In genomic region chr3:125147491-125147820, GRCh38 we compare ENCODE assay signal across 20 cellular contexts.
A peak's percentile ranks its signal among the peaks of the same experiment; 100 is the strongest.
DNase-seq lines count a peak whose midpoint lies in the region; ATAC-seq and TF ChIP-seq lines count a peak whose summit lies in the region.
"Had no signal": no experiment of that assay in that cellular context is flagged by ENCODE, and none has a peak within 500 bp of the region (broad histone marks: within the 10 kb centered on the region; RNA-seq: fewer than 3 reads in every experiment).

No MANE protein-coding gene starts in this region.

- peaks cover 3% of the 10 kb centered on the region for H3K27me3 Mint-ChIP-seq in activated naive CD8-positive, alpha-beta T cell treated with anti-CD3 and anti-CD28 coated beads, Interleukin-2, amount 10 ng/mL, durations not matched to agents 7 days and 5 days
- peaks cover 5% of the 10 kb centered on the region for H3K27me3 Mint-ChIP-seq in activated naive CD8-positive, alpha-beta T cell treated with anti-CD3 and anti-CD28 coated beads for 36 hours
- H3K27me3 Mint-ChIP-seq: CD8-positive, alpha-beta memory T cell had no signal

- H3K4me1 Mint-ChIP-seq in activated naive CD8-positive, alpha-beta T cell treated with anti-CD3 and anti-CD28 coated beads, Interleukin-2, amount 10 ng/mL, durations not matched to agents 7 days and 5 days: peaks cover 44% of the 10 kb centered on the region
- H3K4me1 Mint-ChIP-seq in activated naive CD8-positive, alpha-beta T cell treated with anti-CD3 and anti-CD28 coated beads for 36 hours: peaks cover 28% of the 10 kb centered on the region

- H3K36me3 Mint-ChIP-seq in activated naive CD8-positive, alpha-beta T cell treated with anti-CD3 and anti-CD28 coated beads, Interleukin-2, amount 10 ng/mL, durations not matched to agents 7 days and 5 days: no peaks in the 10 kb centered on the region
- H3K36me3 Mint-ChIP-seq in activated naive CD8-positive, alpha-beta T cell treated with anti-CD3 and anti-CD28 coated beads for 36 hours: no peaks in the 10 kb centered on the region
- H3K36me3 Mint-ChIP-seq: CD8-positive, alpha-beta memory T cell had no signal

- peak overlapping the region; percentile 25 for H3K4me3 Mint-ChIP-seq in activated naive CD8-positive, alpha-beta T cell treated with anti-CD3 and anti-CD28 coated beads, Interleukin-2, amount 10 ng/mL, durations not matched to agents 7 days and 5 days
- no peak overlapping the region for H3K4me3 Mint-ChIP-seq in activated naive CD8-positive, alpha-beta T cell treated with anti-CD3 and anti-CD28 coated beads for 36 hours
- H3K4me3 Mint-ChIP-seq: CD8-positive, alpha-beta memory T cell; endodermal cell had no signal

- ATAC-seq in activated naive CD8-positive, alpha-beta T cell treated with anti-CD3 and anti-CD28 coated beads, Interleukin-2, amount 10 ng/mL, durations not matched to agents 7 days and 5 days (ENCODE audit: low read depth): peak; percentile 15
- ATAC-seq in right lobe of liver (peak; percentile 9 to 50 (median 19)), upper lobe of left lung (ENCODE audit: low FRiP score in 2 of 2) (no peak), HG03280 (IDR thresholded peaks at IDR 0.05; ENCODE audit: unreplicated experiment) (no peak)
- ATAC-seq: PC-3 had no signal

- H3K4me3 ChIP-seq in adrenal gland (no peak overlapping the region), right lobe of liver (no peak overlapping the region), upper lobe of left lung (no peak overlapping the region)
- H3K4me3 ChIP-seq: prostate gland had no signal

- no peaks in the 10 kb centered on the region for H3K27me3 ChIP-seq in adrenal gland
- no peaks in the 10 kb centered on the region for H3K27me3 ChIP-seq in right lobe of liver
- no peaks in the 10 kb centered on the region for H3K27me3 ChIP-seq in upper lobe of left lung

- POLR2A ChIA-PET in activated naive CD8-positive, alpha-beta T cell treated with anti-CD3 and anti-CD28 coated beads, Interleukin-2, amount 10 ng/mL, durations not matched to agents 7 days and 5 days (lab: Charles Lee): no interaction called here

- no peak for TF ChIP-seq EP300 in upper lobe of left lung (IDR thresholded peaks at IDR 0.05)

- peak overlapping the region; percentile 59 for H3K27ac Mint-ChIP-seq in activated naive CD8-positive, alpha-beta T cell treated with anti-CD3 and anti-CD28 coated beads, Interleukin-2, amount 10 ng/mL, durations not matched to agents 7 days and 5 days
- H3K27ac Mint-ChIP-seq in activated naive CD8-positive, alpha-beta T cell treated with anti-CD3 and anti-CD28 coated beads for 36 hours: no peak overlapping the region
- H3K27ac Mint-ChIP-seq: endodermal cell had no signal

- no peaks in the 10 kb centered on the region for H3K9me3 Mint-ChIP-seq in activated naive CD8-positive, alpha-beta T cell treated with anti-CD3 and anti-CD28 coated beads, Interleukin-2, amount 10 ng/mL, durations not matched to agents 7 days and 5 days
- no peaks in the 10 kb centered on the region for H3K9me3 Mint-ChIP-seq in activated naive CD8-positive, alpha-beta T cell treated with anti-CD3 and anti-CD28 coated beads for 36 hours
- H3K9me3 Mint-ChIP-seq: CD8-positive, alpha-beta memory T cell; endodermal cell had no signal

- TF ChIP-seq POLR2A in adrenal gland (IDR thresholded peaks at IDR 0.05) (no peak), right lobe of liver (IDR thresholded peaks at IDR 0.05) (no peak), upper lobe of left lung (IDR thresholded peaks at IDR 0.05) (no peak)

- WGBS in adrenal gland, 4 donors: 43 to 69% (median 55%) methylated on average over 6 of the region's 6 CpGs
- WGBS in right lobe of liver (ENCODE audit: insufficient coverage, low coverage, low lambda C conversion rate, missing lambda C conversion rate): 57% methylated on average over 5 of the region's 6 CpGs
- 62 to 68% methylated on average over 5 to 6 of the region's 6 CpGs for WGBS in upper lobe of left lung, 2 donors

- peak overlapping the region in 4 of 5 donors; percentile 15 to 74 (median 57) for H3K27ac ChIP-seq in adrenal gland
- H3K27ac ChIP-seq in right lobe of liver: peak overlapping the region; percentile 3 to 33 (median 21)
- H3K27ac ChIP-seq in upper lobe of left lung: peak overlapping the region; percentile 56 to 79 (median 70)
- H3K27ac ChIP-seq: prostate gland had no signal

- peaks cover 16 to 30% of the 10 kb centered on the region in 2 donors for H3K4me1 ChIP-seq in adrenal gland (replicated peaks in 1 of 2)
- H3K4me1 ChIP-seq in right lobe of liver: peaks cover 0 to 20% (median 5%) of the 10 kb centered on the region in 4 donors
- H3K4me1 ChIP-seq in upper lobe of left lung: peaks cover 45 to 66% (median 56%) of the 10 kb centered on the region in 4 donors
- H3K4me1 ChIP-seq: prostate gland had no signal

- intact Hi-C loops in adrenal gland (cut with DNase I): loop anchor here (10.0 kb wide), 2 partner anchors 143 to 153 kb away; no protein-coding TSS in a partner anchor
- intact Hi-C loops in right lobe of liver (cut with DNase I): no loop called here

- DNase-seq in activated naive CD8-positive, alpha-beta T cell treated with anti-CD3 and anti-CD28 coated beads, Interleukin-2, amount 10 ng/mL, durations not matched to agents 7 days and 5 days: no peak
- DNase-seq in activated naive CD8-positive, alpha-beta T cell treated with anti-CD3 and anti-CD28 coated beads for 36 hours: no peak
- DNase-seq in adrenal gland: no peak
- DNase-seq in right lobe of liver: no peak
- DNase-seq in upper lobe of left lung: no peak
- no peak for DNase-seq in HUDEP-2 (lab: John Stamatoyannopoulos, UW; ENCODE audit: unreplicated experiment in 76 of 76)
- no peak for DNase-seq in NCI-H2081 treated with DMSO at 0.1 percent for 48 hours (lab: John Stamatoyannopoulos, UW)
- DNase-seq: activated naive CD4-positive, alpha-beta T cell treated with anti-CD3 and anti-CD28 coated beads, Interleukin-2, amount 50 U/mL, for 16 hours; CD8-positive, alpha-beta memory T cell; EL; islet precursor cell; NCI-H1105 treated with DMSO at 0.1 percent for 48 hours; NCI-H2227 treated with DMSO at 0.1 percent for 48 hours; PC-3; stimulated activated CD4-positive, alpha-beta T cell treated with anti-CD3 and anti-CD28 coated beads, Interleukin-2, amount 100 ng/mL, for 24 hours; stimulated activated CD8-positive, alpha-beta memory T cell treated with anti-CD3 and anti-CD28 coated beads, Interleukin-4, amount 100 ng/mL, for 48 hours; trophoblast cell had no signal

- H3K9me3 ChIP-seq in adrenal gland (replicated peaks in 1 of 3) (no peaks in the 10 kb centered on the region), right lobe of liver (no peaks in the 10 kb centered on the region), upper lobe of left lung (no peaks in the 10 kb centered on the region)
- H3K9me3 ChIP-seq: prostate gland had no signal

- H3K36me3 ChIP-seq in adrenal gland (replicated peaks in 1 of 2) (no peaks in the 10 kb centered on the region), right lobe of liver (no peaks in the 10 kb centered on the region), upper lobe of left lung (no peaks in the 10 kb centered on the region)
- H3K36me3 ChIP-seq: prostate gland had no signal

- no peak for TF ChIP-seq CTCF in adrenal gland (IDR thresholded peaks at IDR 0.05)
- TF ChIP-seq CTCF in right lobe of liver (IDR thresholded peaks at IDR 0.05): no peak
- TF ChIP-seq CTCF in upper lobe of left lung (IDR thresholded peaks at IDR 0.05): no peak

Comparison
In these comparisons a context has a peak if more than half of its experiments do, and no peak if none do; other contexts are left out.
1. ATAC-seq: peak in activated naive CD8-positive, alpha-beta T cell treated with anti-CD3 and anti-CD28 coated beads, Interleukin-2, amount 10 ng/mL, durations not matched to agents 7 days and 5 days (single experiment) and right lobe of liver (4 of 4); none in upper lobe of left lung (0 of 2) and HG03280 (single experiment).
2. intact Hi-C loops: an anchor here in adrenal gland (10.0 kb wide); none called in right lobe of liver.
3. Peak in every context shown above with its lines, with median percentiles within 50 percentile points of each other: H3K27ac ChIP-seq.